In genomic region chr6:117685359-117685758, GRCh38 we compare ENCODE assay signal across 29 cellular contexts.
"Had no signal": no experiment of that assay in that cellular context is flagged by ENCODE, and none has a peak within 500 bp of the region (broad histone marks: within the 10 kb centered on the region; RNA-seq: fewer than 3 reads in every experiment).

No MANE protein-coding gene starts in this region.

- H3K4me2 ChIP-seq: neural progenitor cell had no signal

- DNase-seq: naive thymus-derived CD4-positive, alpha-beta T cell; natural killer cell; occipital lobe; ovary; posterior cingulate gyrus; psoas muscle; right cardiac atrium; stimulated activated CD4-positive, alpha-beta T cell treated with anti-CD3 and anti-CD28 coated beads, Interleukin-15, amount 100 ng/mL, for 24 hours; stimulated activated CD4-positive, alpha-beta T cell treated with anti-CD3 and anti-CD28 coated beads, Interleukin-2, amount 100 ng/mL, for 24 hours; stimulated activated CD4-positive, alpha-beta T cell treated with anti-CD3 and anti-CD28 coated beads, Interleukin-2, amount 100 ng/mL, for 48 hours; stimulated activated CD4-positive, alpha-beta T cell treated with anti-CD3 and anti-CD28 coated beads, Interleukin-4, amount 100 ng/mL, for 24 hours; stimulated activated naive B cell treated with anti-CD40 and anti-IgM and Interleukin-4, amounts not matched to agents 10 μg/mL and 1 μg/mL and 100 μg/mL, for 72 hours; stimulated activated naive CD4-positive, alpha-beta T cell treated with Interleukin-2 at 50 U/mL for 16 hours; stomach; thyroid gland; upper lobe of right lung had no signal

- FAIRE-seq: urothelium cell line had no signal

- H3K27ac ChIP-seq: neural progenitor cell, ovary, parathyroid adenoma, psoas muscle, skin epidermis, stomach, thoracic aorta, thyroid gland, tibial nerve, upper lobe of right lung, vagina had no signal

- H3K9ac ChIP-seq: neural progenitor cell, parathyroid adenoma had no signal

- H3K9me3 Mint-ChIP-seq: natural killer cell; nephron; neural progenitor cell; stimulated activated effector memory CD8-positive, alpha-beta T cell treated with anti-CD3 and anti-CD28 coated beads, Interleukin-12 subunit alpha, Interleukin-12 subunit beta, amount 100 ng/mL, for 72 hours; stimulated activated naive B cell treated with anti-CD40 and anti-IgM and Interleukin-4, amounts not matched to agents 10 μg/mL and 1 μg/mL and 100 μg/mL, for 72 hours; stimulated activated naive CD8-positive, alpha-beta T cell treated with anti-CD3 and anti-CD28 coated beads, Interleukin-15, Interleukin-2, amounts not matched to agents 100 ng/mL and 50 ng/mL, for 24 hours; type B pancreatic cell had no signal

- H3K27me3 ChIP-seq: neural progenitor cell, ovary, stomach, thyroid gland, tibial nerve, upper lobe of right lung, vagina had no signal

- H2AFZ ChIP-seq: neural progenitor cell, parathyroid adenoma had no signal

- H3K4me1 ChIP-seq: neural progenitor cell had no signal

- H3K4me3 ChIP-seq: neural progenitor cell, ovary, psoas muscle, skin epidermis, stomach, thoracic aorta, thyroid gland, tibial nerve, upper lobe of right lung, vagina had no signal

- H3K4me1 Mint-ChIP-seq: neural progenitor cell had no signal

- H3K4me3 Mint-ChIP-seq: natural killer cell; nephron; neural progenitor cell; stimulated activated effector memory CD8-positive, alpha-beta T cell treated with anti-CD3 and anti-CD28 coated beads, Interleukin-12 subunit alpha, Interleukin-12 subunit beta, amount 100 ng/mL, for 72 hours; stimulated activated naive B cell treated with anti-CD40 and anti-IgM and Interleukin-4, amounts not matched to agents 10 μg/mL and 1 μg/mL and 100 μg/mL, for 72 hours; stimulated activated naive CD8-positive, alpha-beta T cell treated with anti-CD3 and anti-CD28 coated beads, Interleukin-15, Interleukin-2, amounts not matched to agents 100 ng/mL and 50 ng/mL, for 24 hours; type B pancreatic cell had no signal

- H3K36me3 Mint-ChIP-seq: natural killer cell had no signal

- ATAC-seq: naive thymus-derived CD4-positive, alpha-beta T cell; natural killer cell; psoas muscle; right cardiac atrium; sciatic nerve; stimulated activated effector memory CD8-positive, alpha-beta T cell treated with anti-CD3 and anti-CD28 coated beads, Interleukin-12 subunit alpha, Interleukin-12 subunit beta, amount 100 ng/mL, for 72 hours; stimulated activated naive B cell treated with anti-CD40 and anti-IgM and Interleukin-4, amounts not matched to agents 10 μg/mL and 1 μg/mL and 100 μg/mL, for 72 hours; upper lobe of right lung had no signal

- H3K9me3 ChIP-seq: ovary, psoas muscle, stomach, thoracic aorta, thyroid gland, tibial nerve, upper lobe of right lung, vagina had no signal

- H3K36me3 ChIP-seq: neural progenitor cell, ovary, stomach, thyroid gland, upper lobe of right lung, vagina had no signal

- H3K27ac Mint-ChIP-seq: natural killer cell; nephron; neural progenitor cell; progenitor cell of endocrine pancreas; stimulated activated naive B cell treated with anti-CD40 and anti-IgM and Interleukin-4, amounts not matched to agents 10 μg/mL and 1 μg/mL and 100 μg/mL, for 72 hours; stimulated activated naive CD8-positive, alpha-beta T cell treated with anti-CD3 and anti-CD28 coated beads, Interleukin-15, Interleukin-2, amounts not matched to agents 100 ng/mL and 50 ng/mL, for 24 hours; type B pancreatic cell had no signal

- H3K27me3 Mint-ChIP-seq: naive thymus-derived CD4-positive, alpha-beta T cell; progenitor cell of endocrine pancreas; stimulated activated naive B cell treated with anti-CD40 and anti-IgM and Interleukin-4, amounts not matched to agents 10 μg/mL and 1 μg/mL and 100 μg/mL, for 72 hours; stimulated activated naive CD8-positive, alpha-beta T cell treated with anti-CD3 and anti-CD28 coated beads, Interleukin-15, Interleukin-2, amounts not matched to agents 100 ng/mL and 50 ng/mL, for 24 hours; type B pancreatic cell had no signal
